1 cellular context compared by ENCODE assay signal in the genomic region with DNA sequence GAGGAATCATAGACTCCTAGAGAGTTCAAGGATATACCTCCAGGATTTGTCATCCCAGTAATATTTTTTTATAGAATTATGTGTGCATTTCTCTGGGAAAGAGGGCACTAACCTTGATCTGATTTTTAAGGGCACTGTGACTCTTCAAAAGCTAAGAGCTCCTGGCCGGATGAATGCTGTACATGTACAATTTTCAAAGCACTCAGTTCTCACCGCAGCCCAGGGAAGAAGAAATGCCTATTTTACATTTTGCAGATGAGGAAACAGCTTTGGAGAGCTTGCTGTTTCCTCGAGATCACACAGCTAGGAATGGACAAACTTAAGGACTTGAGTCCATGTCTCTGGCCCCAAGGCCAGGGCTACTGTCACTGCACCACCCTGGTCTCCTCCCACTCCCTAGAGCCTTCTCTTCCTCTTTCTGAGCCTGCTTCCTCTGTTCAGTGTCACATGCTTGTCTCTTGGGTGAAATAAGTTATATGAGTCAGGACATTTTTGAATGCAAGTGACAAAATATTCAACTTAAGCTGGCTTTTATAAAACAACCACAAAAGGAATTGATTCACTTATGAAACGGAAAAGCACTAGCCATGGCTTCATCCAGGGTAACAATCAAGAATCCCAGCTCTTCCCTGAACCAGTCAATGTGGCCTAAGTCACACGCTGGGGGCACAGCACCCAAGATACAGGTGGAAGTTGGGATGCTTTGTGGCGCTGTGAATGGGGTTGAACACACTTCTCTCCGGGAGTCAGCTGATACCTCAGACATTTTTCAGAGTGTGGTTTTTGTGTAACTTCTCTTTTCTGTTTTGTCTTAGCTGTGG.
A peak's percentile ranks its signal among the peaks of the same experiment; 100 is the strongest.
TF ChIP-seq lines count a peak whose summit lies in the region.

No MANE protein-coding gene starts in this region.

TF ChIP-seq in K562, 482 proteins besides CTCF, POLR2A, EP300 and RAD21 (continued from another document and continues in another):
- TF ChIP-seq, protein P1, sequence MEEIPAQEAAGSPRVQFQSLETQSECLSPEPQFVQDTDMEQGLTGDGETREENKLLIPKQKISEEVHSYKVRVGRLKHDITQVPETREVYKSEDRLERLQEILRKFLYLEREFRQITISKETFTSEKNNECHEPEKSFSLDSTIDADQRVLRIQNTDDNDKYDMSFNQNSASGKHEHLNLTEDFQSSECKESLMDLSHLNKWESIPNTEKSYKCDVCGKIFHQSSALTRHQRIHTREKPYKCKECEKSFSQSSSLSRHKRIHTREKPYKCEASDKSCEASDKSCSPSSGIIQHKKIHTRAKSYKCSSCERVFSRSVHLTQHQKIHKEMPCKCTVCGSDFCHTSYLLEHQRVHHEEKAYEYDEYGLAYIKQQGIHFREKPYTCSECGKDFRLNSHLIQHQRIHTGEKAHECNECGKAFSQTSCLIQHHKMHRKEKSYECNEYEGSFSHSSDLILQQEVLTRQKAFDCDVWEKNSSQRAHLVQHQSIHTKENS (CRISPR knock-in tag; IDR thresholded peaks at IDR 0.05), result no peak
- TF ChIP-seq TCF7 (IDR thresholded peaks at IDR 0.05; ENCODE audit: borderline replicate concordance) (no peak), ZKSCAN1 (IDR thresholded peaks at IDR 0.05; ENCODE audit: low read depth, low read length) (no peak), NFRKB (IDR thresholded peaks at IDR 0.05; ENCODE audit: low read depth) (0 out of 2 replicates have a peak, but pooled peaks have one; percentile 53), RBBP5 (IDR thresholded peaks at IDR 0.05; ENCODE audit: borderline replicate concordance, insufficient read depth, low read length, poor library complexity, severe bottlenecking) (peak; percentile 16), MEIS2 (IDR thresholded peaks at IDR 0.05; ENCODE audit: partially characterized antibody) (peak; percentile 34), ZNF253 (CRISPR knock-in tag; conservative IDR thresholded peaks at IDR 0.05) (no peak), ZFP36 (IDR thresholded peaks at IDR 0.05; ENCODE audit: low read depth, low read length, partially characterized antibody) (no peak), RNF2 (IDR thresholded peaks at IDR 0.05) (peak; percentile 54; the same call in 1 of the 2 replicates), NBN (IDR thresholded peaks at IDR 0.05; ENCODE audit: low read depth) (0 out of 2 replicates have a peak, but pooled peaks have one; percentile 36), CREB1 (IDR thresholded peaks at IDR 0.05) (no peak), CREB1 (CRISPR knock-in tag; IDR thresholded peaks at IDR 0.05) (no peak), NFE2L1 (tag; IDR thresholded peaks at IDR 0.05; ENCODE audit: borderline replicate concordance, low read depth) (no peak), TCF3 (CRISPR knock-in tag; IDR thresholded peaks at IDR 0.05) (0 out of 2 replicates have a peak, but pooled peaks have one; percentile 22), PTBP1 (IDR thresholded peaks at IDR 0.05; ENCODE audit: low read depth, low read length) (no peak), NCOR1 (IDR thresholded peaks at IDR 0.05) (no peak), CTBP1 (IDR thresholded peaks at IDR 0.05; ENCODE audit: borderline replicate concordance) (0 out of 2 replicates have a peak, but pooled peaks have one; percentile 32), ZNF583 (CRISPR knock-in tag; IDR thresholded peaks at IDR 0.05) (peak; percentile 74; the same call in 1 of the 2 replicates), PTRF (tag; IDR thresholded peaks at IDR 0.05) (peak; percentile 68; the same call in 1 of the 2 replicates), TEAD2 (tag; IDR thresholded peaks at IDR 0.05) (no peak), GATAD2A (IDR thresholded peaks at IDR 0.05) (no peak), EHMT2 (IDR thresholded peaks at IDR 0.05) (peak; percentile 36; the same call in 1 of the 2 replicates), EWSR1 (IDR thresholded peaks at IDR 0.05; ENCODE audit: borderline replicate concordance, low read depth, partially characterized antibody) (no peak), ZSCAN32 (CRISPR knock-in tag; IDR thresholded peaks at IDR 0.05) (no peak), TARDBP (IDR thresholded peaks at IDR 0.05) (no peak), POU5F1 (IDR thresholded peaks at IDR 0.05; ENCODE audit: borderline replicate concordance, low read depth, low read length, partially characterized antibody) (no peak), PHTF2 (CRISPR knock-in tag; IDR thresholded peaks at IDR 0.05) (no peak), RFX7 (CRISPR knock-in tag; IDR thresholded peaks at IDR 0.05) (no peak), ZNF589 (CRISPR knock-in tag; IDR thresholded peaks at IDR 0.05; ENCODE audit: low read depth) (peak; percentile 95), ZNF79 (CRISPR knock-in tag; IDR thresholded peaks at IDR 0.05; ENCODE audit: low read depth) (peak; percentile 53)
- TF ChIP-seq, protein P2, sequence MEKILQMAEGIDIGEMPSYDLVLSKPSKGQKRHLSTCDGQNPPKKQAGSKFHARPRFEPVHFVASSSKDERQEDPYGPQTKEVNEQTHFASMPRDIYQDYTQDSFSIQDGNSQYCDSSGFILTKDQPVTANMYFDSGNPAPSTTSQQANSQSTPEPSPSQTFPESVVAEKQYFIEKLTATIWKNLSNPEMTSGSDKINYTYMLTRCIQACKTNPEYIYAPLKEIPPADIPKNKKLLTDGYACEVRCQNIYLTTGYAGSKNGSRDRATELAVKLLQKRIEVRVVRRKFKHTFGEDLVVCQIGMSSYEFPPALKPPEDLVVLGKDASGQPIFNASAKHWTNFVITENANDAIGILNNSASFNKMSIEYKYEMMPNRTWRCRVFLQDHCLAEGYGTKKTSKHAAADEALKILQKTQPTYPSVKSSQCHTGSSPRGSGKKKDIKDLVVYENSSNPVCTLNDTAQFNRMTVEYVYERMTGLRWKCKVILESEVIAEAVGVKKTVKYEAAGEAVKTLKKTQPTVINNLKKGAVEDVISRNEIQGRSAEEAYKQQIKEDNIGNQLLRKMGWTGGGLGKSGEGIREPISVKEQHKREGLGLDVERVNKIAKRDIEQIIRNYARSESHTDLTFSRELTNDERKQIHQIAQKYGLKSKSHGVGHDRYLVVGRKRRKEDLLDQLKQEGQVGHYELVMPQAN (IDR thresholded peaks at IDR 0.05; ENCODE audit: borderline replicate concordance), result no peak
- TF ChIP-seq, protein P3, sequence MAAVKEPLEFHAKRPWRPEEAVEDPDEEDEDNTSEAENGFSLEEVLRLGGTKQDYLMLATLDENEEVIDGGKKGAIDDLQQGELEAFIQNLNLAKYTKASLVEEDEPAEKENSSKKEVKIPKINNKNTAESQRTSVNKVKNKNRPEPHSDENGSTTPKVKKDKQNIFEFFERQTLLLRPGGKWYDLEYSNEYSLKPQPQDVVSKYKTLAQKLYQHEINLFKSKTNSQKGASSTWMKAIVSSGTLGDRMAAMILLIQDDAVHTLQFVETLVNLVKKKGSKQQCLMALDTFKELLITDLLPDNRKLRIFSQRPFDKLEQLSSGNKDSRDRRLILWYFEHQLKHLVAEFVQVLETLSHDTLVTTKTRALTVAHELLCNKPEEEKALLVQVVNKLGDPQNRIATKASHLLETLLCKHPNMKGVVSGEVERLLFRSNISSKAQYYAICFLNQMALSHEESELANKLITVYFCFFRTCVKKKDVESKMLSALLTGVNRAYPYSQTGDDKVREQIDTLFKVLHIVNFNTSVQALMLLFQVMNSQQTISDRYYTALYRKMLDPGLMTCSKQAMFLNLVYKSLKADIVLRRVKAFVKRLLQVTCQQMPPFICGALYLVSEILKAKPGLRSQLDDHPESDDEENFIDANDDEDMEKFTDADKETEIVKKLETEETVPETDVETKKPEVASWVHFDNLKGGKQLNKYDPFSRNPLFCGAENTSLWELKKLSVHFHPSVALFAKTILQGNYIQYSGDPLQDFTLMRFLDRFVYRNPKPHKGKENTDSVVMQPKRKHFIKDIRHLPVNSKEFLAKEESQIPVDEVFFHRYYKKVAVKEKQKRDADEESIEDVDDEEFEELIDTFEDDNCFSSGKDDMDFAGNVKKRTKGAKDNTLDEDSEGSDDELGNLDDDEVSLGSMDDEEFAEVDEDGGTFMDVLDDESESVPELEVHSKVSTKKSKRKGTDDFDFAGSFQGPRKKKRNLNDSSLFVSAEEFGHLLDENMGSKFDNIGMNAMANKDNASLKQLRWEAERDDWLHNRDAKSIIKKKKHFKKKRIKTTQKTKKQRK (IDR thresholded peaks at IDR 0.05; ENCODE audit: borderline replicate concordance, low read depth, low read length), result no peak
- TF ChIP-seq, protein P4, sequence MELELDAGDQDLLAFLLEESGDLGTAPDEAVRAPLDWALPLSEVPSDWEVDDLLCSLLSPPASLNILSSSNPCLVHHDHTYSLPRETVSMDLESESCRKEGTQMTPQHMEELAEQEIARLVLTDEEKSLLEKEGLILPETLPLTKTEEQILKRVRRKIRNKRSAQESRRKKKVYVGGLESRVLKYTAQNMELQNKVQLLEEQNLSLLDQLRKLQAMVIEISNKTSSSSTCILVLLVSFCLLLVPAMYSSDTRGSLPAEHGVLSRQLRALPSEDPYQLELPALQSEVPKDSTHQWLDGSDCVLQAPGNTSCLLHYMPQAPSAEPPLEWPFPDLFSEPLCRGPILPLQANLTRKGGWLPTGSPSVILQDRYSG (tag; conservative IDR thresholded peaks at IDR 0.05; ENCODE audit: low read depth), result peak; percentile 57
- TF ChIP-seq, protein P5, sequence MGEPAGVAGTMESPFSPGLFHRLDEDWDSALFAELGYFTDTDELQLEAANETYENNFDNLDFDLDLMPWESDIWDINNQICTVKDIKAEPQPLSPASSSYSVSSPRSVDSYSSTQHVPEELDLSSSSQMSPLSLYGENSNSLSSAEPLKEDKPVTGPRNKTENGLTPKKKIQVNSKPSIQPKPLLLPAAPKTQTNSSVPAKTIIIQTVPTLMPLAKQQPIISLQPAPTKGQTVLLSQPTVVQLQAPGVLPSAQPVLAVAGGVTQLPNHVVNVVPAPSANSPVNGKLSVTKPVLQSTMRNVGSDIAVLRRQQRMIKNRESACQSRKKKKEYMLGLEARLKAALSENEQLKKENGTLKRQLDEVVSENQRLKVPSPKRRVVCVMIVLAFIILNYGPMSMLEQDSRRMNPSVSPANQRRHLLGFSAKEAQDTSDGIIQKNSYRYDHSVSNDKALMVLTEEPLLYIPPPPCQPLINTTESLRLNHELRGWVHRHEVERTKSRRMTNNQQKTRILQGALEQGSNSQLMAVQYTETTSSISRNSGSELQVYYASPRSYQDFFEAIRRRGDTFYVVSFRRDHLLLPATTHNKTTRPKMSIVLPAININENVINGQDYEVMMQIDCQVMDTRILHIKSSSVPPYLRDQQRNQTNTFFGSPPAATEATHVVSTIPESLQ (CRISPR knock-in tag; IDR thresholded peaks at IDR 0.05), result 0 out of 2 replicates have a peak, but pooled peaks have one; percentile 59
- TF ChIP-seq, protein P6, sequence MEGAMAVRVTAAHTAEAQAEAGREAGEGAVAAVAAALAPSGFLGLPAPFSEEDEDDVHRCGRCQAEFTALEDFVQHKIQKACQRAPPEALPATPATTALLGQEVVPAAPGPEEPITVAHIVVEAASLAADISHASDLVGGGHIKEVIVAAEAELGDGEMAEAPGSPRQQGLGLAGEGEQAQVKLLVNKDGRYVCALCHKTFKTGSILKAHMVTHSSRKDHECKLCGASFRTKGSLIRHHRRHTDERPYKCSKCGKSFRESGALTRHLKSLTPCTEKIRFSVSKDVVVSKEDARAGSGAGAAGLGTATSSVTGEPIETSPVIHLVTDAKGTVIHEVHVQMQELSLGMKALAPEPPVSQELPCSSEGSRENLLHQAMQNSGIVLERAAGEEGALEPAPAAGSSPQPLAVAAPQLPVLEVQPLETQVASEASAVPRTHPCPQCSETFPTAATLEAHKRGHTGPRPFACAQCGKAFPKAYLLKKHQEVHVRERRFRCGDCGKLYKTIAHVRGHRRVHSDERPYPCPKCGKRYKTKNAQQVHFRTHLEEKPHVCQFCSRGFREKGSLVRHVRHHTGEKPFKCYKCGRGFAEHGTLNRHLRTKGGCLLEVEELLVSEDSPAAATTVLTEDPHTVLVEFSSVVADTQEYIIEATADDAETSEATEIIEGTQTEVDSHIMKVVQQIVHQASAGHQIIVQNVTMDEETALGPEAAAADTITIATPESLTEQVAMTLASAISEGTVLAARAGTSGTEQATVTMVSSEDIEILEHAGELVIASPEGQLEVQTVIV (CRISPR knock-in tag; IDR thresholded peaks at IDR 0.05; ENCODE audit: borderline replicate concordance), result no peak
- TF ChIP-seq, protein P7, sequence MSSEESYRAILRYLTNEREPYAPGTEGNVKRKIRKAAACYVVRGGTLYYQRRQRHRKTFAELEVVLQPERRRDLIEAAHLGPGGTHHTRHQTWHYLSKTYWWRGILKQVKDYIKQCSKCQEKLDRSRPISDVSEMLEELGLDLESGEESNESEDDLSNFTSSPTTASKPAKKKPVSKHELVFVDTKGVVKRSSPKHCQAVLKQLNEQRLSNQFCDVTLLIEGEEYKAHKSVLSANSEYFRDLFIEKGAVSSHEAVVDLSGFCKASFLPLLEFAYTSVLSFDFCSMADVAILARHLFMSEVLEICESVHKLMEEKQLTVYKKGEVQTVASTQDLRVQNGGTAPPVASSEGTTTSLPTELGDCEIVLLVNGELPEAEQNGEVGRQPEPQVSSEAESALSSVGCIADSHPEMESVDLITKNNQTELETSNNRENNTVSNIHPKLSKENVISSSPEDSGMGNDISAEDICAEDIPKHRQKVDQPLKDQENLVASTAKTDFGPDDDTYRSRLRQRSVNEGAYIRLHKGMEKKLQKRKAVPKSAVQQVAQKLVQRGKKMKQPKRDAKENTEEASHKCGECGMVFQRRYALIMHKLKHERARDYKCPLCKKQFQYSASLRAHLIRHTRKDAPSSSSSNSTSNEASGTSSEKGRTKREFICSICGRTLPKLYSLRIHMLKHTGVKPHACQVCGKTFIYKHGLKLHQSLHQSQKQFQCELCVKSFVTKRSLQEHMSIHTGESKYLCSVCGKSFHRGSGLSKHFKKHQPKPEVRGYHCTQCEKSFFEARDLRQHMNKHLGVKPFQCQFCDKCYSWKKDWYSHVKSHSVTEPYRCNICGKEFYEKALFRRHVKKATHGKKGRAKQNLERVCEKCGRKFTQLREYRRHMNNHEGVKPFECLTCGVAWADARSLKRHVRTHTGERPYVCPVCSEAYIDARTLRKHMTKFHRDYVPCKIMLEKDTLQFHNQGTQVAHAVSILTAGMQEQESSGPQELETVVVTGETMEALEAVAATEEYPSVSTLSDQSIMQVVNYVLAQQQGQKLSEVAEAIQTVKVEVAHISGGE (CRISPR knock-in tag; IDR thresholded peaks at IDR 0.05), result peak in 1 of 3 experiments; percentile 38; a peak in 1 of 6 replicates
- TF ChIP-seq, protein P8, sequence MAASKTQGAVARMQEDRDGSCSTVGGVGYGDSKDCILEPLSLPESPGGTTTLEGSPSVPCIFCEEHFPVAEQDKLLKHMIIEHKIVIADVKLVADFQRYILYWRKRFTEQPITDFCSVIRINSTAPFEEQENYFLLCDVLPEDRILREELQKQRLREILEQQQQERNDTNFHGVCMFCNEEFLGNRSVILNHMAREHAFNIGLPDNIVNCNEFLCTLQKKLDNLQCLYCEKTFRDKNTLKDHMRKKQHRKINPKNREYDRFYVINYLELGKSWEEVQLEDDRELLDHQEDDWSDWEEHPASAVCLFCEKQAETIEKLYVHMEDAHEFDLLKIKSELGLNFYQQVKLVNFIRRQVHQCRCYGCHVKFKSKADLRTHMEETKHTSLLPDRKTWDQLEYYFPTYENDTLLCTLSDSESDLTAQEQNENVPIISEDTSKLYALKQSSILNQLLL (CRISPR knock-in tag; IDR thresholded peaks at IDR 0.05; ENCODE audit: borderline replicate concordance), result no peak
- TF ChIP-seq, protein P9, sequence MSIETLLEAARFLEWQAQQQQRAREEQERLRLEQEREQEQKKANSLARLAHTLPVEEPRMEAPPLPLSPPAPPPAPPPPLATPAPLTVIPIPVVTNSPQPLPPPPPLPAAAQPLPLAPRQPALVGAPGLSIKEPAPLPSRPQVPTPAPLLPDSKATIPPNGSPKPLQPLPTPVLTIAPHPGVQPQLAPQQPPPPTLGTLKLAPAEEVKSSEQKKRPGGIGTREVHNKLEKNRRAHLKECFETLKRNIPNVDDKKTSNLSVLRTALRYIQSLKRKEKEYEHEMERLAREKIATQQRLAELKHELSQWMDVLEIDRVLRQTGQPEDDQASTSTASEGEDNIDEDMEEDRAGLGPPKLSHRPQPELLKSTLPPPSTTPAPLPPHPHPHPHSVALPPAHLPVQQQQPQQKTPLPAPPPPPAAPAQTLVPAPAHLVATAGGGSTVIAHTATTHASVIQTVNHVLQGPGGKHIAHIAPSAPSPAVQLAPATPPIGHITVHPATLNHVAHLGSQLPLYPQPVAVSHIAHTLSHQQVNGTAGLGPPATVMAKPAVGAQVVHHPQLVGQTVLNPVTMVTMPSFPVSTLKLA (conservative IDR thresholded peaks at IDR 0.05), result peak in 1 of 2 experiments; percentile 43; a peak in 1 of 4 replicates
